Comparison of ENCODE assay signal across 18 cellular contexts in genomic region chr5:101943784-101944183, GRCh38.
DNase-seq lines count a peak whose midpoint lies in the region; ATAC-seq, FAIRE-seq and TF ChIP-seq lines count a peak whose summit lies in the region.
"Had no signal": no experiment of that assay in that cellular context is flagged by ENCODE, and none has a peak within 500 bp of the region (broad histone marks: within the 10 kb centered on the region; RNA-seq: fewer than 3 reads in every experiment).

No MANE protein-coding gene starts in this region.

- TF ChIP-seq CTCF in lung (IDR thresholded peaks at IDR 0.05; ENCODE audit: control extremely low read depth, extremely low read depth) (no peak), kidney (IDR thresholded peaks at IDR 0.05; ENCODE audit: borderline replicate concordance, extremely low read depth, insufficient read depth) (no peak)
- no peak for TF ChIP-seq CTCF in activated CD8-positive, alpha-beta T cell treated with anti-CD3 and anti-CD28 coated beads for 36 hours (IDR thresholded peaks at IDR 0.05)

- H2AFZ ChIP-seq in trophoblast cell (ENCODE audit: insufficient read depth, low read length, poor library complexity): no peak overlapping the region

- no peaks in the 10 kb centered on the region for H3K27me3 Mint-ChIP-seq in activated CD8-positive, alpha-beta T cell treated with anti-CD3 and anti-CD28 coated beads for 36 hours
- H3K27me3 Mint-ChIP-seq in activated T-helper 17 cell treated with anti-CD3 and anti-CD28 coated beads, Interleukin-2, amount 50 U/mL, for 72 hours: no peaks in the 10 kb centered on the region

- CTCF ChIA-PET in activated CD8-positive, alpha-beta T cell treated with anti-CD3 and anti-CD28 coated beads for 36 hours (lab: Charles Lee): no interaction called here

- H2BK5ac ChIP-seq in trophoblast cell (ENCODE audit: low read depth, low read length, poor library complexity): no peak overlapping the region

- H2AK5ac ChIP-seq in trophoblast cell (ENCODE audit: low read length): no peak overlapping the region

- DNase-seq in ELR (ENCODE audit: low read depth) (peak; percentile 4), KBM-7 (peak; percentile 73), SKM-1 (lab: John Stamatoyannopoulos, UW; ENCODE audit: unreplicated experiment) (peak; percentile 70), lung (ENCODE audit: low spot score) (no peak), trophoblast cell (no peak), kidney (no peak)
- no peak for DNase-seq in activated CD8-positive, alpha-beta T cell treated with anti-CD3 and anti-CD28 coated beads for 36 hours
- DNase-seq: activated CD4-positive, CD25-positive, alpha-beta regulatory T cell; activated T-cell treated with anti-CD3 and anti-CD28 coated beads for 4 hours; amygdala; GF-D8; NCI-H1092; NCI-H446 treated with DMSO at 0.1 percent for 48 hours; retina; SJCRH30 had no signal

- H3K4me1 Mint-ChIP-seq in activated CD8-positive, alpha-beta T cell treated with anti-CD3 and anti-CD28 coated beads for 36 hours (ENCODE audit: low read depth): peaks cover 3% of the 10 kb centered on the region
- H3K4me1 Mint-ChIP-seq in activated T-helper 17 cell treated with anti-CD3 and anti-CD28 coated beads, Interleukin-2, amount 50 U/mL, for 72 hours: no peaks in the 10 kb centered on the region

- peak; percentile 27 for ATAC-seq in lung (ENCODE audit: insufficient read depth, low FRiP score)
- ATAC-seq in activated CD8-positive, alpha-beta T cell treated with anti-CD3 and anti-CD28 coated beads for 36 hours: no peak
- ATAC-seq in activated T-helper 17 cell treated with anti-CD3 and anti-CD28 coated beads, Interleukin-2, amount 50 U/mL, for 72 hours (replicated peaks): no peak

- H4K12ac ChIP-seq in trophoblast cell (ENCODE audit: low read depth, low read length): no peak overlapping the region

- no peak overlapping the region for H4K8ac ChIP-seq in trophoblast cell (ENCODE audit: low read depth, low read length)

- no peak overlapping the region for H2BK120ac ChIP-seq in trophoblast cell (ENCODE audit: insufficient read depth, low read length, poor library complexity)

- no peaks in the 10 kb centered on the region for H3K27me3 ChIP-seq in lung (ENCODE audit: control insufficient read depth, insufficient read depth)
- H3K27me3 ChIP-seq in trophoblast cell (ENCODE audit: insufficient read depth, low read length): no peaks in the 10 kb centered on the region
- H3K27me3 ChIP-seq: SJCRH30 had no signal

- no peak overlapping the region for H4K91ac ChIP-seq in trophoblast cell (ENCODE audit: low read depth, low read length)

- H2BK12ac ChIP-seq in trophoblast cell (ENCODE audit: low read length): no peak overlapping the region

- H3K36me3 ChIP-seq in lung (ENCODE audit: control insufficient read depth in 2 of 2, insufficient read depth in 2 of 2, low read length in 2 of 2): no peaks in the 10 kb centered on the region
- no peaks in the 10 kb centered on the region for H3K36me3 ChIP-seq in trophoblast cell (ENCODE audit: control insufficient read depth in 1 of 2, insufficient read depth in 2 of 2, low read length in 2 of 2)
- no peaks in the 10 kb centered on the region for H3K36me3 ChIP-seq in kidney (ENCODE audit: control insufficient read depth in 1 of 2, insufficient read depth in 2 of 2, low read length in 2 of 2)
- H3K36me3 ChIP-seq: SJCRH30 had no signal

- intact Hi-C loops in activated CD8-positive, alpha-beta T cell treated with anti-CD3 and anti-CD28 coated beads for 36 hours (cut with micrococcal nuclease): loop anchor here (5.0 kb wide), 1 partner anchor 34 kb away; no protein-coding TSS in a partner anchor
- intact Hi-C loops in kidney (cut with DNase I): no loop called here

- H3K4me1 ChIP-seq in lung (ENCODE audit: control insufficient read depth in 2 of 2, insufficient read depth in 2 of 2, low read length in 2 of 2) (peaks cover 0 to 2% of the 10 kb centered on the region in 2 donors), trophoblast cell (ENCODE audit: control insufficient read depth in 1 of 2, insufficient read depth in 2 of 2, low read length in 2 of 2) (no peaks in the 10 kb centered on the region), kidney (ENCODE audit: control insufficient read depth in 1 of 2, insufficient read depth in 1 of 2, low read depth in 1 of 2, low read length in 2 of 2) (no peaks in the 10 kb centered on the region)
- H3K4me1 ChIP-seq: SJCRH30 had no signal

- H3K23ac ChIP-seq in trophoblast cell (ENCODE audit: low read length): no peak overlapping the region

- H3K36me3 Mint-ChIP-seq in activated CD8-positive, alpha-beta T cell treated with anti-CD3 and anti-CD28 coated beads for 36 hours (ENCODE audit: low read depth): no peaks in the 10 kb centered on the region
- no peaks in the 10 kb centered on the region for H3K36me3 Mint-ChIP-seq in activated T-helper 17 cell treated with anti-CD3 and anti-CD28 coated beads, Interleukin-2, amount 50 U/mL, for 72 hours (ENCODE audit: low read depth)

- no peak overlapping the region for H3K18ac ChIP-seq in trophoblast cell (ENCODE audit: low read length)

- H3K27ac ChIP-seq in lung (ENCODE audit: low read depth in 1 of 2, low read length in 1 of 2) (no peak overlapping the region), trophoblast cell (ENCODE audit: low read depth, low read length) (no peak overlapping the region), kidney (ENCODE audit: low read depth in 2 of 2, low read length in 2 of 2) (no peak overlapping the region)
- H3K27ac ChIP-seq: SJCRH30 had no signal

- no peaks in the 10 kb centered on the region for H3K79me1 ChIP-seq in trophoblast cell (ENCODE audit: low read length)

- no peaks in the 10 kb centered on the region for H3K9me3 ChIP-seq in lung (ENCODE audit: control insufficient read depth in 2 of 2, insufficient read depth in 1 of 2, low read length in 1 of 2)
- H3K9me3 ChIP-seq in trophoblast cell (ENCODE audit: insufficient read depth, low read depth, low read length): no peaks in the 10 kb centered on the region
- no peaks in the 10 kb centered on the region for H3K9me3 ChIP-seq in kidney (ENCODE audit: control insufficient read depth in 1 of 2, low read length in 2 of 2)
- H3K9me3 ChIP-seq: SJCRH30 had no signal

- H3K4me2 ChIP-seq in trophoblast cell (ENCODE audit: low read length): no peak overlapping the region

- WGBS in lung, 2 donors: 55 to 77% methylated on average over 1 of the region's 1 CpG
- no CpG with 5 or more reads among the region's 1 CpG for WGBS in trophoblast cell (ENCODE audit: extremely low coverage, insufficient coverage, insufficient read length)

- H3K14ac ChIP-seq in trophoblast cell (ENCODE audit: low read length): no peak overlapping the region

- POLR2A ChIA-PET in activated CD8-positive, alpha-beta T cell treated with anti-CD3 and anti-CD28 coated beads for 36 hours (lab: Charles Lee): interaction anchor here (0.9 kb wide), 1 partner anchor 12 kb away, joined by 3 read pairs; no protein-coding TSS in a partner anchor

- in situ Hi-C loops in KBM-7 (cut with MboI; ENCODE audit: low pct_unique_long_range_greater_than_20kb, low sequenced_read_pairs): no loop called here

- H3K27ac Mint-ChIP-seq in activated CD8-positive, alpha-beta T cell treated with anti-CD3 and anti-CD28 coated beads for 36 hours: no peak overlapping the region
- H3K27ac Mint-ChIP-seq in activated T-helper 17 cell treated with anti-CD3 and anti-CD28 coated beads, Interleukin-2, amount 50 U/mL, for 72 hours: no peak overlapping the region

- H3K4me3 ChIP-seq in lung (no peak overlapping the region), trophoblast cell (ENCODE audit: low read depth, low read length) (no peak overlapping the region), kidney (ENCODE audit: low read length in 2 of 2) (no peak overlapping the region)
- H3K4me3 ChIP-seq: SJCRH30 had no signal

- H3K4me3 Mint-ChIP-seq in activated CD8-positive, alpha-beta T cell treated with anti-CD3 and anti-CD28 coated beads for 36 hours: no peak overlapping the region
- H3K4me3 Mint-ChIP-seq in activated T-helper 17 cell treated with anti-CD3 and anti-CD28 coated beads, Interleukin-2, amount 50 U/mL, for 72 hours: no peak overlapping the region

- H3K9ac ChIP-seq in trophoblast cell (ENCODE audit: low read length) (no peak overlapping the region), kidney (ENCODE audit: low read length in 2 of 2) (no peak overlapping the region)

- no peak overlapping the region for H3K4ac ChIP-seq in trophoblast cell (ENCODE audit: low read depth, low read length)

- no peaks in the 10 kb centered on the region for H3K79me2 ChIP-seq in trophoblast cell (ENCODE audit: control insufficient read depth, insufficient read depth, low read length, poor library complexity)

- H3K9me3 Mint-ChIP-seq in activated CD8-positive, alpha-beta T cell treated with anti-CD3 and anti-CD28 coated beads for 36 hours: no peaks in the 10 kb centered on the region
- no peaks in the 10 kb centered on the region for H3K9me3 Mint-ChIP-seq in activated T-helper 17 cell treated with anti-CD3 and anti-CD28 coated beads, Interleukin-2, amount 50 U/mL, for 72 hours

- no peak for FAIRE-seq in kidney (lab: Jason Lieb, UNC)
- FAIRE-seq: frontal cortex, keratinocyte had no signal

Comparison
In these comparisons a context has a peak if more than half of its experiments do, and no peak if none do; other contexts are left out.
1. DNase-seq: peak in ELR (single experiment), KBM-7 (single experiment) and SKM-1 (single experiment); none in lung (single experiment), activated CD8-positive, alpha-beta T cell treated with anti-CD3 and anti-CD28 coated beads for 36 hours (single experiment), trophoblast cell (0 of 2) and kidney (single experiment).